Comparison of ENCODE assay signal across 1 cellular context in the genomic region with DNA sequence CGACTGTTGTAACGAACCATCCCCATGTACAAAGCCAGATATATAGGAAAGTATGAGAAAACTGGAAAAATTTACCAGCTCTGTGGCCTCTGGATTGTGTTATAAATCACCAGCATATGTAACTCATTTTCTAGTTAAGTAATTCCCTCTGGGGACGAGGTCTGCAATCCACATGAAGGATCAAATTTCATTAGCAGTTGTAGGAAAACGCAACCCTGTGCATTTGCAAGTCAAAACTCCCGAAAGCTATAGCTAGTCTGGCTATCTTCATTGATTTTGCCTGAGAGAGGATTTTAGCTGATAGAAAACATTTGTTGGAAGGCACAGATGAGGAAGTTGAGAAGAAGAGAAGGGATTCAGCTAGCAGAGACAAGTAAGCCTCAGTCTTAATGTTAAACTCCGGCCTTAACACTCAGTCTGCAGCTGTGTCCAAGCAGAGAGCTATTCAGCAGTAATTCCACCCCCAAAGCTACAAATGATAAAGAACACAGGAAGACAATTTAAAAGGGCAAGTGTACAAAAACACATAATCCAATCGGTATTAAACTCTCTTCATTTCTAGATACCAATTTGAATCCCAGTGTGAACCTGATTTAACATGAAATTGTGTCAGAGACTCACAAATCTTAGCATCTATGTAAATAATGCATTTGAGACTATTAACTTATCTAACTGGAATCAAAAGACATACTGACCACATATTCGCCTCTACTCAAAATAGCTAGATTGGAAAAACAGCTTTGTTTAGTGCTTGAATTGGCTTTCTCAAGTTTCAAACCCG.
A peak's percentile ranks its signal among the peaks of the same experiment; 100 is the strongest.
TF ChIP-seq lines count a peak whose summit lies in the region.

No MANE protein-coding gene starts in this region.

TF ChIP-seq in GM12878, 131 proteins besides CTCF, POLR2A, EP300 and RAD21 (continued from another document):
- TF ChIP-seq TCF12 (IDR thresholded peaks at IDR 0.05; ENCODE audit: low read depth, low read length) (no peak), ATF7 (IDR thresholded peaks at IDR 0.05; ENCODE audit: low read depth) (peak; percentile 7; the same call in 1 of the 2 replicates), MEF2B (IDR thresholded peaks at IDR 0.05; ENCODE audit: partially characterized antibody, poor library complexity, severe bottlenecking) (peak; percentile 9), SMAD5 (IDR thresholded peaks at IDR 0.05; ENCODE audit: low read depth) (0 out of 2 replicates have a peak, but pooled peaks have one; percentile 20), PML (IDR thresholded peaks at IDR 0.05; ENCODE audit: low read length) (peak; percentile 41; the same call in 1 of the 2 replicates), CBFB (IDR thresholded peaks at IDR 0.05; ENCODE audit: low read depth) (peak; percentile 22; the same call in 1 of the 2 replicates), EED (IDR thresholded peaks at IDR 0.05; ENCODE audit: low read depth) (peak; percentile 27; the same call in 1 of the 2 replicates)
- TF ChIP-seq, protein P1, sequence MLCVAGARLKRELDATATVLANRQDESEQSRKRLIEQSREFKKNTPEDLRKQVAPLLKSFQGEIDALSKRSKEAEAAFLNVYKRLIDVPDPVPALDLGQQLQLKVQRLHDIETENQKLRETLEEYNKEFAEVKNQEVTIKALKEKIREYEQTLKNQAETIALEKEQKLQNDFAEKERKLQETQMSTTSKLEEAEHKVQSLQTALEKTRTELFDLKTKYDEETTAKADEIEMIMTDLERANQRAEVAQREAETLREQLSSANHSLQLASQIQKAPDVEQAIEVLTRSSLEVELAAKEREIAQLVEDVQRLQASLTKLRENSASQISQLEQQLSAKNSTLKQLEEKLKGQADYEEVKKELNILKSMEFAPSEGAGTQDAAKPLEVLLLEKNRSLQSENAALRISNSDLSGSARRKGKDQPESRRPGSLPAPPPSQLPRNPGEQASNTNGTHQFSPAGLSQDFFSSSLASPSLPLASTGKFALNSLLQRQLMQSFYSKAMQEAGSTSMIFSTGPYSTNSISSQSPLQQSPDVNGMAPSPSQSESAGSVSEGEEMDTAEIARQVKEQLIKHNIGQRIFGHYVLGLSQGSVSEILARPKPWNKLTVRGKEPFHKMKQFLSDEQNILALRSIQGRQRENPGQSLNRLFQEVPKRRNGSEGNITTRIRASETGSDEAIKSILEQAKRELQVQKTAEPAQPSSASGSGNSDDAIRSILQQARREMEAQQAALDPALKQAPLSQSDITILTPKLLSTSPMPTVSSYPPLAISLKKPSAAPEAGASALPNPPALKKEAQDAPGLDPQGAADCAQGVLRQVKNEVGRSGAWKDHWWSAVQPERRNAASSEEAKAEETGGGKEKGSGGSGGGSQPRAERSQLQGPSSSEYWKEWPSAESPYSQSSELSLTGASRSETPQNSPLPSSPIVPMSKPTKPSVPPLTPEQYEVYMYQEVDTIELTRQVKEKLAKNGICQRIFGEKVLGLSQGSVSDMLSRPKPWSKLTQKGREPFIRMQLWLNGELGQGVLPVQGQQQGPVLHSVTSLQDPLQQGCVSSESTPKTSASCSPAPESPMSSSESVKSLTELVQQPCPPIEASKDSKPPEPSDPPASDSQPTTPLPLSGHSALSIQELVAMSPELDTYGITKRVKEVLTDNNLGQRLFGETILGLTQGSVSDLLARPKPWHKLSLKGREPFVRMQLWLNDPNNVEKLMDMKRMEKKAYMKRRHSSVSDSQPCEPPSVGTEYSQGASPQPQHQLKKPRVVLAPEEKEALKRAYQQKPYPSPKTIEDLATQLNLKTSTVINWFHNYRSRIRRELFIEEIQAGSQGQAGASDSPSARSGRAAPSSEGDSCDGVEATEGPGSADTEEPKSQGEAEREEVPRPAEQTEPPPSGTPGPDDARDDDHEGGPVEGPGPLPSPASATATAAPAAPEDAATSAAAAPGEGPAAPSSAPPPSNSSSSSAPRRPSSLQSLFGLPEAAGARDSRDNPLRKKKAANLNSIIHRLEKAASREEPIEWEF (IDR thresholded peaks at IDR 0.05; ENCODE audit: insufficient replicate concordance, low read depth, low read length), result no peak
